In the genomic region with DNA sequence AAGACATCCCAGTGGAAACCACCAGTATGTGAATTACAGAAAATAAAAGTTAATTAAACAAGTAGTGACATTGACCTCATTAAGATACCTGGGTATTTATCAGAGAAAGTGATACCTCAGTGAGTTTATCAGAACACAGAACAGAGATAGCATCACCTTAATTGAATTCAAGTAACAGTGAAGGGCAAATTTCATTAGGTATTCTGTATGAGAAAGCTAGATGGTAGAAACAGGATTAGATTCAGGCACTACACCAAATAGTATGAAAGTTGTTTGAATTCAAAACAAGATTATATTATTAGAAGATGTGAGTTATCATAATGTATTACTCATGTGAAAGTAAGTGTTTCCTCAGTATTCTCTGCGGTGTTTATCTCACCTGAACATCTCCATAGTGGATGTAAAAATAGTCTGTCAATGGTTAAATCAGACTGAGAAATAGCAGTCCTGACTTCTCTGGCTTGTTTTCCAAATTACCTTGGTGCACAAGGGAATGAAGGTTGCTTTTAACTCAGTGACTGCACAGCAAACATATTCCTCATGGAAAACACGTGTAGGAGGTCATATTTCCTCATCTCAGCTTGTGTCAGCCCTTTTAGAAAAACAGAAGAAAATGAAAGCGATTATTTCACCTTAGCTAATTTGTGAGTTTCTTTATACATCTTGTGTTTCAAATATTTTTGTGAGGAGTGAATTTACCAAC, we compare ENCODE assay signal across 24 cellular contexts.
DNase-seq lines count a peak whose midpoint lies in the region; ATAC-seq and TF ChIP-seq lines count a peak whose summit lies in the region.
"Had no signal": no experiment of that assay in that cellular context is flagged by ENCODE, and none has a peak within 500 bp of the region (broad histone marks: within the 10 kb centered on the region; RNA-seq: fewer than 3 reads in every experiment).

No MANE protein-coding gene starts in this region.

- H3K9ac ChIP-seq in IMR-90 (ENCODE audit: low read depth, low read length) (no peak overlapping the region), MM.1S (ENCODE audit: low read length) (no peak overlapping the region)

- H3K23ac ChIP-seq in IMR-90 (ENCODE audit: low read depth, low read length), result no peak overlapping the region

- POLR2A ChIA-PET in IMR-90 (lab: Charles Lee; ENCODE audit: unreplicated experiment), result no interaction called here

- H4K5ac ChIP-seq in IMR-90 (ENCODE audit: low read depth, low read length), result peak overlapping the region; percentile 68; the same call in 1 of the 2 replicates

- no peaks in the 10 kb centered on the region for H3K27me3 ChIP-seq in IMR-90 (ENCODE audit: control insufficient read depth, insufficient read depth, low read length)
- H3K27me3 ChIP-seq in MM.1S (replicated peaks; ENCODE audit: insufficient read depth, low read length), result no peaks in the 10 kb centered on the region
- H3K27me3 ChIP-seq: MG63 had no signal

- no peak overlapping the region for H3K4me3 Mint-ChIP-seq in nephron
- H3K4me3 Mint-ChIP-seq: CD14-positive monocyte, HFFc6, IgD-negative memory B cell had no signal

- no peak for TF ChIP-seq RAD21 in IMR-90 (IDR thresholded peaks at IDR 0.05; ENCODE audit: low read length)

- no peak overlapping the region for H3K14ac ChIP-seq in IMR-90 (replicated peaks; ENCODE audit: low read depth, low read length)

- peaks cover 3% of the 10 kb centered on the region for H3K27me3 Mint-ChIP-seq in nephron (ENCODE audit: low read depth)
- H3K27me3 Mint-ChIP-seq: IgD-negative memory B cell had no signal

- H3K4me2 ChIP-seq in IMR-90 (ENCODE audit: low read depth, low read length) (no peak overlapping the region), MM.1S (ENCODE audit: low read depth, low read length) (no peak overlapping the region)

- no peaks in the 10 kb centered on the region for H3K9me2 ChIP-seq in MM.1S (replicated peaks; ENCODE audit: insufficient read depth, low read length)

- H3K4me3 ChIP-seq in IMR-90 (ENCODE audit: insufficient read depth, low read depth, low read length) (no peak overlapping the region), choroid plexus epithelial cell (ENCODE audit: low read depth, low read length) (no peak overlapping the region), MM.1S (ENCODE audit: low read length) (no peak overlapping the region)
- H3K4me3 ChIP-seq: MG63, SK-N-MC had no signal

- in situ Hi-C loops in IMR-90 (cut with MboI; ENCODE audit: low sequenced_read_pairs), result no loop called here

- no peaks in the 10 kb centered on the region for H3F3A ChIP-seq in MM.1S (ENCODE audit: insufficient read depth, low read length)

- 0 out of 4 replicates have a peak overlapping the region, but pooled peaks of 1 of the 2 experiments have one; percentile 51 for H4K8ac ChIP-seq in IMR-90 (ENCODE audit: low read depth in 2 of 2, low read length in 2 of 2)

- H3K27ac Mint-ChIP-seq in nephron, result peak overlapping the region; percentile 89 to 99 (median 97)
- H3K27ac Mint-ChIP-seq: CD14-positive monocyte, HFFc6, IgD-negative memory B cell had no signal

- H3K36me3 ChIP-seq in IMR-90 (ENCODE audit: control insufficient read depth, insufficient read depth, low read length) (no peaks in the 10 kb centered on the region), MM.1S (replicated peaks; ENCODE audit: insufficient read depth, low read length) (no peaks in the 10 kb centered on the region)
- H3K36me3 ChIP-seq: MG63 had no signal

- H4K20me1 ChIP-seq in IMR-90 (ENCODE audit: insufficient read depth, low read length) (no peaks in the 10 kb centered on the region), MM.1S (ENCODE audit: insufficient read depth, low read length) (no peaks in the 10 kb centered on the region)

- peaks cover 9% of the 10 kb centered on the region for H3K4me1 ChIP-seq in IMR-90 (ENCODE audit: control insufficient read depth, insufficient read depth, low read length)
- H3K4me1 ChIP-seq in MM.1S (ENCODE audit: low read length), result no peaks in the 10 kb centered on the region

- dilution Hi-C loops in IMR-90 (cut with HindIII; ENCODE audit: low sequenced_read_pairs, unreplicated experiment), result no loop called here

- peak overlapping the region; percentile 67 for H3K18ac ChIP-seq in IMR-90 (ENCODE audit: low read depth, low read length)

- DNase-seq in IMR-90, result no peak
- DNase-seq in choroid plexus epithelial cell (ENCODE audit: low read depth), result peak; percentile 48
- no peak for DNase-seq in GOT3 (lab: John Stamatoyannopoulos, UW)
- DNase-seq in MM.1S, result no peak
- DNase-seq in NCI-H2196 treated with DMSO at 0.1 percent for 48 hours (lab: John Stamatoyannopoulos, UW; ENCODE audit: unreplicated experiment), result no peak
- DNase-seq: ACHN, DMS 273 treated with DMSO at 0.1 percent for 48 hours, DND-41, HFFc6, Kasumi-1, MG63, NCI-H1092 treated with DMSO at 0.1 percent for 48 hours, NCI-H146, NCI-H2029 treated with DMSO at 0.1 percent for 48 hours, NCI-H2171, NCI-H446, NCI-H69, Right ventricle myocardium superior, T-helper 1 cell had no signal

- H2BK5ac ChIP-seq in IMR-90 (ENCODE audit: low read depth, low read length, poor library complexity, severe bottlenecking), result peak overlapping the region; percentile 20

- H3K4me1 Mint-ChIP-seq in nephron, result peaks cover 32% of the 10 kb centered on the region
- H3K4me1 Mint-ChIP-seq: CD14-positive monocyte, IgD-negative memory B cell had no signal

- H2AK5ac ChIP-seq in IMR-90 (ENCODE audit: low read depth, low read length), result peak overlapping the region; percentile 58; the same call in 1 of the 2 replicates

- H2BK15ac ChIP-seq in IMR-90 (ENCODE audit: low read depth, low read length), result peak overlapping the region; percentile 73

- no peaks in the 10 kb centered on the region for H3K36me3 Mint-ChIP-seq in nephron (ENCODE audit: low read depth)
- H3K36me3 Mint-ChIP-seq: CD14-positive monocyte, IgD-negative memory B cell had no signal

- no CpG with 5 or more reads among the region's 3 CpGs for WGBS in IMR-90 (ENCODE audit: extremely low coverage in 2 of 2, insufficient read length in 1 of 2), 2 experiments

- CTCF ChIA-PET in IMR-90 (lab: Yijun Ruan, JAX), result interaction anchor here (1.0 kb wide), 1 partner anchor 9 kb away, joined by 3 read pairs; no protein-coding TSS in a partner anchor

- no peak for ATAC-seq in IMR-90 (ENCODE audit: low read depth)
- ATAC-seq in GM18868 (IDR thresholded peaks at IDR 0.05; ENCODE audit: unreplicated experiment), result no peak

- H3K4ac ChIP-seq in IMR-90 (ENCODE audit: low read depth, low read length), result 0 out of 2 replicates have a peak overlapping the region, but pooled peaks have one; percentile 33

- H3K79me1 ChIP-seq in IMR-90 (ENCODE audit: low read depth in 1 of 2, low read length in 2 of 2), result no peaks in the 10 kb centered on the region

- H3K27ac ChIP-seq in IMR-90 (ENCODE audit: insufficient read depth, low read length) (peak overlapping the region; percentile 33; the same call in 1 of the 2 replicates), MM.1S (ENCODE audit: low read length) (no peak overlapping the region)
- H3K27ac ChIP-seq: SK-N-MC had no signal

- H2BK120ac ChIP-seq in IMR-90 (ENCODE audit: low read depth, low read length), result peak overlapping the region; percentile 62; the same call in 1 of the 2 replicates

- H4K91ac ChIP-seq in IMR-90 (ENCODE audit: insufficient read depth, low read depth, low read length), result peak overlapping the region; percentile 58; the same call in 1 of the 2 replicates

- peaks cover 4% of the 10 kb centered on the region; the same call in 1 of the 2 replicates for H3K9me1 ChIP-seq in IMR-90 (ENCODE audit: insufficient read depth, low read length)

- H3K79me2 ChIP-seq in MM.1S (ENCODE audit: low read length), result no peaks in the 10 kb centered on the region

- peaks cover 2% of the 10 kb centered on the region for H3K9me3 Mint-ChIP-seq in nephron
- H3K9me3 Mint-ChIP-seq: HFFc6 had no signal

- H2AFZ ChIP-seq in IMR-90 (replicated peaks; ENCODE audit: low read length, poor library complexity) (no peak overlapping the region), MM.1S (ENCODE audit: low read length) (no peak overlapping the region)

- intact Hi-C loops in IMR-90 (cut with micrococcal nuclease), result loop anchor here (5.0 kb wide), 1 partner anchor 40 kb away; no protein-coding TSS in a partner anchor

- peak overlapping the region; percentile 4 for H2BK20ac ChIP-seq in IMR-90 (ENCODE audit: low read depth, low read length)

- no peaks in the 10 kb centered on the region for H3K9me3 ChIP-seq in IMR-90 (ENCODE audit: control insufficient read depth, insufficient read depth, low read length)
- no peaks in the 10 kb centered on the region for H3K9me3 ChIP-seq in MM.1S (replicated peaks; ENCODE audit: insufficient read depth, low read length)
- H3K9me3 ChIP-seq: MG63 had no signal

- no TSS peak for BruUV-seq in IMR-90 (replicated peaks; lab: Mats Ljungman, UMichigan)

- no peak overlapping the region for H3K56ac ChIP-seq in IMR-90 (ENCODE audit: extremely low read depth, insufficient read depth, low read length)

- no peak for TF ChIP-seq POLR2A in IMR-90 (IDR thresholded peaks at IDR 0.05; ENCODE audit: low read depth, low read length)

- no peak overlapping the region for H2AK9ac ChIP-seq in IMR-90 (replicated peaks; ENCODE audit: low read depth, low read length, poor library complexity)

- TF ChIP-seq CTCF in IMR-90 (conservative IDR thresholded peaks at IDR 0.05; ENCODE audit: low read depth, low read length) (no peak), choroid plexus epithelial cell (conservative IDR thresholded peaks at IDR 0.05; ENCODE audit: low read depth, low read length) (no peak), nephron (IDR thresholded peaks at IDR 0.05; ENCODE audit: unreplicated experiment in 3 of 3) (no peak), MM.1S (IDR thresholded peaks at IDR 0.05; ENCODE audit: low read length) (no peak)

TF ChIP-seq in IMR-90, 13 proteins besides CTCF, POLR2A, EP300 and RAD21:
- TF ChIP-seq, protein P1, sequence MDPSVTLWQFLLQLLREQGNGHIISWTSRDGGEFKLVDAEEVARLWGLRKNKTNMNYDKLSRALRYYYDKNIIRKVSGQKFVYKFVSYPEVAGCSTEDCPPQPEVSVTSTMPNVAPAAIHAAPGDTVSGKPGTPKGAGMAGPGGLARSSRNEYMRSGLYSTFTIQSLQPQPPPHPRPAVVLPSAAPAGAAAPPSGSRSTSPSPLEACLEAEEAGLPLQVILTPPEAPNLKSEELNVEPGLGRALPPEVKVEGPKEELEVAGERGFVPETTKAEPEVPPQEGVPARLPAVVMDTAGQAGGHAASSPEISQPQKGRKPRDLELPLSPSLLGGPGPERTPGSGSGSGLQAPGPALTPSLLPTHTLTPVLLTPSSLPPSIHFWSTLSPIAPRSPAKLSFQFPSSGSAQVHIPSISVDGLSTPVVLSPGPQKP (IDR thresholded peaks at IDR 0.05; ENCODE audit: borderline replicate concordance, low read depth, low read length), result no peak
- TF ChIP-seq MAFK (IDR thresholded peaks at IDR 0.05; ENCODE audit: low read depth, low read length) (no peak), RFX5 (IDR thresholded peaks at IDR 0.05; ENCODE audit: low read depth, low read length) (no peak), RCOR1 (IDR thresholded peaks at IDR 0.05; ENCODE audit: insufficient replicate concordance, low read length) (no peak), MXI1 (IDR thresholded peaks at IDR 0.05; ENCODE audit: borderline replicate concordance, low read depth, low read length) (no peak)
TF ChIP-seq in IMR-90: peak in this region for 0.
